7 cellular contexts compared by ENCODE assay signal in genomic region chr2:102449370-102449974, GRCh38. TPM values are rescaled to one million over a fixed set of nuclear protein-coding genes. Genes with fewer than 3 reads are reported as not detected.
DNase-seq lines count a peak whose midpoint lies in the region; ATAC-seq and TF ChIP-seq lines count a peak whose summit lies in the region.

No MANE protein-coding gene starts in this region.

- peaks cover 0 to 3% (median 0%) of the 10 kb centered on the region in 45 donors for H3K27me3 ChIP-seq in dorsolateral prefrontal cortex

- TF ChIP-seq POLR2A in NB4 (IDR thresholded peaks at IDR 0.05; ENCODE audit: extremely low read depth, insufficient read length), result no peak

- H3K4me3 ChIP-seq in GM12864 (ENCODE audit: low read depth, low read length), result no peak overlapping the region
- no peak overlapping the region for H3K4me3 ChIP-seq in NB4 (ENCODE audit: low read depth, low read length)
- H3K4me3 ChIP-seq in dorsolateral prefrontal cortex, result no peak overlapping the region

- H3K27me3 Mint-ChIP-seq in activated CD4-positive, alpha-beta T cell treated with anti-CD3 and anti-CD28 coated beads, Interleukin-2, amount 10 ng/mL, durations not matched to agents 24 days and 14 days, result no peaks in the 10 kb centered on the region

- no peak overlapping the region for H3K4me3 Mint-ChIP-seq in activated CD4-positive, alpha-beta T cell treated with anti-CD3 and anti-CD28 coated beads, Interleukin-2, amount 10 ng/mL, durations not matched to agents 24 days and 14 days

- DNase-seq in GM12864 (ENCODE audit: low read depth) (no peak), NB4 (ENCODE audit: low read depth) (peak; percentile 71), dorsolateral prefrontal cortex (peak in 7 of 10 donors; percentile 7 to 56 (median 44)), myocyte (ENCODE audit: low read depth) (peak; percentile 53), stromal cell of bone marrow (ENCODE audit: low read depth) (peak; percentile 20)
- DNase-seq in activated CD4-positive, alpha-beta T cell treated with anti-CD3 and anti-CD28 coated beads, Interleukin-2, amount 10 ng/mL, durations not matched to agents 24 days and 14 days, result peak; percentile 91

- H3K27ac ChIP-seq in dorsolateral prefrontal cortex, result no peak overlapping the region

- TF ChIP-seq CTCF in GM12864 (IDR thresholded peaks at IDR 0.05; ENCODE audit: low read depth, low read length, missing control alignments) (peak; percentile 61), NB4 (IDR thresholded peaks at IDR 0.05; ENCODE audit: low read depth, low read length) (peak; percentile 69), dorsolateral prefrontal cortex (IDR thresholded peaks at IDR 0.05 in 54 of 56, conservative IDR thresholded peaks at IDR 0.05 in 2 of 56; ENCODE audit: low read depth in 1 of 56, partially characterized antibody in 56 of 56) (peak; percentile 47 to 83 (median 72))

- peaks cover 48% of the 10 kb centered on the region for H3K36me3 Mint-ChIP-seq in activated CD4-positive, alpha-beta T cell treated with anti-CD3 and anti-CD28 coated beads, Interleukin-2, amount 10 ng/mL, durations not matched to agents 24 days and 14 days (ENCODE audit: low read depth)

- intact Hi-C loops in activated CD4-positive, alpha-beta T cell treated with anti-CD3 and anti-CD28 coated beads, Interleukin-2, amount 10 ng/mL, durations not matched to agents 24 days and 14 days (cut with micrococcal nuclease), result loop anchor here (1.0 to 2.0 kb wide), 3 partner anchors 208 to 565 kb away; no protein-coding TSS in a partner anchor
- intact Hi-C loops in dorsolateral prefrontal cortex (cut with DNase I), result loop anchor here (5.0 to 10.0 kb wide), 3 partner anchors 205 to 445 kb away; no protein-coding TSS in a partner anchor

- no peaks in the 10 kb centered on the region for H3K9me3 Mint-ChIP-seq in activated CD4-positive, alpha-beta T cell treated with anti-CD3 and anti-CD28 coated beads, Interleukin-2, amount 10 ng/mL, durations not matched to agents 24 days and 14 days

- ATAC-seq in HG02973 (IDR thresholded peaks at IDR 0.05; ENCODE audit: unreplicated experiment), result no peak

- H3K27ac Mint-ChIP-seq in activated CD4-positive, alpha-beta T cell treated with anti-CD3 and anti-CD28 coated beads, Interleukin-2, amount 10 ng/mL, durations not matched to agents 24 days and 14 days, result no peak overlapping the region

- H3K4me1 Mint-ChIP-seq in activated CD4-positive, alpha-beta T cell treated with anti-CD3 and anti-CD28 coated beads, Interleukin-2, amount 10 ng/mL, durations not matched to agents 24 days and 14 days, result peaks cover 12% of the 10 kb centered on the region

RNA-seq across cellular contexts. Expression of gene SLC9A4, which starts 23.6 kb away (rescaled TPM):
- 0.07 and 0.12 TPM in 2 replicates for total RNA-seq in activated CD4-positive, alpha-beta T cell treated with anti-CD3 and anti-CD28 coated beads, Interleukin-2, amount 10 ng/mL, durations not matched to agents 24 days and 14 days
- total RNA-seq in dorsolateral prefrontal cortex (1 to 10 TPM in 1 of 120 experiments, under 1 TPM in 114, not detected in 5; 0.07 to 1.2 (median 0.36) TPM), myocyte (0.24 and 0.42 TPM in 2 replicates)
- polyA plus RNA-seq in myocyte (2012), result 0.14 TPM

RNA-seq across cellular contexts. Expression of gene IL18RAP, which starts 26.5 kb away (rescaled TPM):
- total RNA-seq in activated CD4-positive, alpha-beta T cell treated with anti-CD3 and anti-CD28 coated beads, Interleukin-2, amount 10 ng/mL, durations not matched to agents 24 days and 14 days, result 15.0 and 16.9 TPM in 2 replicates
- total RNA-seq in dorsolateral prefrontal cortex, result 1 to 10 TPM in 27 of 120 experiments, under 1 TPM in 47, not detected in 46; 0.19 to 4.2 (median 0.77) TPM
- total RNA-seq in myocyte, result not detected in 2 replicates
- not detected for polyA plus RNA-seq in myocyte (2012)
